31 cellular contexts compared by ENCODE assay signal in genomic region chr11:74860743-74861142, GRCh38.
"Had no signal": no experiment of that assay in that cellular context is flagged by ENCODE, and none has a peak within 500 bp of the region (broad histone marks: within the 10 kb centered on the region; RNA-seq: fewer than 3 reads in every experiment).

No MANE protein-coding gene starts in this region.

- H3K4me3 Mint-ChIP-seq: activated B cell treated with CpG ODN at 0.5 μM for 24 hours; activated CD4-positive, alpha-beta memory T cell treated with anti-CD3 and anti-CD28 coated beads, Interleukin-2, amount 10 ng/mL, durations not matched to agents 7 days and 5 days; T-helper 1 cell treated with Interleukin-12 subunit alpha and Interleukin-12 subunit beta and Interleukin-4 antibody, amounts not matched to agents 30 μg/mL and 1 μg/mL, for 36 hours; T-helper 2 cell treated with Interferon-gamma antibody and Interleukin-4, amounts not matched to agents 5 μg/mL and 100 μg/mL, for 36 hours had no signal

- H3K4me1 ChIP-seq: adrenal gland, body of pancreas, breast epithelium, Peyer's patch, SJCRH30 had no signal

- FAIRE-seq: astrocyte had no signal

- H3K4me3 ChIP-seq: adrenal gland, body of pancreas, breast epithelium, Peyer's patch, SJCRH30, SK-N-MC had no signal

- H3K27me3 ChIP-seq: adrenal gland, body of pancreas, breast epithelium, Peyer's patch, SJCRH30 had no signal

- H3K27ac ChIP-seq: adrenal gland, body of pancreas, breast epithelium, Peyer's patch, SJCRH30, SK-N-MC, VCaP had no signal

- H3K27ac Mint-ChIP-seq: activated B cell treated with CpG ODN at 0.5 μM for 24 hours; activated CD4-positive, alpha-beta memory T cell treated with anti-CD3 and anti-CD28 coated beads, Interleukin-2, amount 10 ng/mL, durations not matched to agents 7 days and 5 days; activated T-helper 2 cell treated with anti-CD3 and anti-CD28 coated beads, Interferon-gamma antibody, Interleukin-2, Interleukin-4, amounts not matched to agents 10 μg/mL and 5 μg/mL and 100 μg/mL, durations not matched to agents 14 hours and 24 hours and 36 hours; T-helper 1 cell treated with Interleukin-12 subunit alpha and Interleukin-12 subunit beta and Interleukin-4 antibody, amounts not matched to agents 30 μg/mL and 1 μg/mL, for 36 hours; T-helper 2 cell treated with Interferon-gamma antibody and Interleukin-4, amounts not matched to agents 5 μg/mL and 100 μg/mL, for 36 hours had no signal

- H3K9me3 ChIP-seq: adrenal gland had no signal

- DNase-seq: activated B cell treated with CpG ODN at 0.5 μM for 24 hours; activated CD4-positive, alpha-beta memory T cell treated with anti-CD3 and anti-CD28 coated beads, Interleukin-2, amount 10 ng/mL, durations not matched to agents 7 days and 5 days; activated CD4-positive, alpha-beta T cell treated with anti-CD3 and anti-CD28 coated beads for 4 hours; activated CD4-positive, CD25-positive, alpha-beta regulatory T cell treated with anti-CD3 and anti-CD28 coated beads, Interleukin-2, amount 50 U/mL, for 72 hours; activated gamma-delta T cell; activated naive CD4-positive, alpha-beta T cell treated with Interleukin-2 at 50 U/mL for 16 hours; activated T-cell treated with anti-CD3 and anti-CD28 coated beads, Interleukin-2, amount 50 U/mL, for 1 hour; adrenal gland; body of pancreas; caudate nucleus; cerebellar nuclear complex; Karpas-422; KBM-7; NCI-H1105; NCI-H1417 treated with DMSO at 0.1 percent for 48 hours; NCI-H1694; NCI-H1930; NCI-H2081 treated with DMSO at 0.1 percent for 48 hours; NCI-H345; NCI-H524 treated with DMSO at 0.1 percent for 48 hours; Peyer's patch; SHP77; SJCRH30 had no signal

- H3K4me1 Mint-ChIP-seq: activated B cell treated with CpG ODN at 0.5 μM for 24 hours; activated CD4-positive, alpha-beta memory T cell treated with anti-CD3 and anti-CD28 coated beads, Interleukin-2, amount 10 ng/mL, durations not matched to agents 7 days and 5 days had no signal

- H3K27me3 Mint-ChIP-seq: activated B cell treated with CpG ODN at 0.5 μM for 24 hours; activated CD4-positive, alpha-beta memory T cell treated with anti-CD3 and anti-CD28 coated beads, Interleukin-2, amount 10 ng/mL, durations not matched to agents 7 days and 5 days had no signal

- ATAC-seq: activated naive CD4-positive, alpha-beta T cell treated with anti-CD3 and anti-CD28 coated beads, Interleukin-2, amount 50 U/mL, for 72 hours; body of pancreas had no signal
